Comparison of ENCODE assay signal across 13 cellular contexts in the genomic region with DNA sequence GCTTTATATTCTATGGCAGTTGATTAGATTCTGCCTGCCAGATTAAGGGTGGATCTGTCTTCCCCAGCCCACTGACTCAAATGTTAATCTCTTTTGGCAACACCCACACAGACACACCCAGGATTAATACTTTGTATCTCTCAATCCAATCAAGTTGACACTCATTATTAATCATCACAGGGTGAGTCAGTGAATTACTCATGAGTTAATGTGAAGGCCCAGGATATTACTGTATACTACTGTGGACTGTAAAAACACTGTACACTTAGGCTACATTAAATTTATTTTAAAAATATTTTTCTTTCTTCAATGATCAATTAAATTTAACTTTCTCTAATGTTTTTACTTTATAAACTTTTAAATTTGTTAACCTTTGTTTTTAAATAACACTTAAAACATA.
"Had no signal": no experiment of that assay in that cellular context is flagged by ENCODE, and none has a peak within 500 bp of the region (broad histone marks: within the 10 kb centered on the region; RNA-seq: fewer than 3 reads in every experiment).

No MANE protein-coding gene starts in this region.

- H3K27me3 ChIP-seq: tibial nerve, uterus had no signal

- H3K4me3 ChIP-seq: tibial nerve, uterus had no signal

- H3K27ac ChIP-seq: tibial nerve, uterus had no signal

- DNase-seq: activated CD4-positive, alpha-beta T cell treated with anti-CD3 and anti-CD28 coated beads, Interleukin-2, amount 50 U/mL, for 48 hours; activated CD4-positive, CD25-positive, alpha-beta regulatory T cell treated with anti-CD3 and anti-CD28 coated beads, Interleukin-2, amount 50 U/mL, for 72 hours; activated naive CD4-positive, alpha-beta T cell treated with anti-CD3 and anti-CD28 coated beads for 36 hours; activated naive CD8-positive, alpha-beta T cell treated with anti-CD3 and anti-CD28 coated beads, Interleukin-2, amount 50 U/mL, for 24 hours; aorta; endodermal cell; glutamatergic neuron; stimulated activated CD4-positive, alpha-beta T cell treated with anti-CD3 and anti-CD28 coated beads, Interleukin-4, amount 100 ng/mL, for 1 hour; stimulated activated naive B cell treated with anti-CD40 and anti-IgM and Interleukin-4, amounts not matched to agents 10 μg/mL and 1 μg/mL and 100 μg/mL, for 72 hours; substantia nigra; uterus had no signal

- H3K4me1 ChIP-seq: tibial nerve, uterus had no signal

- H3K9me3 ChIP-seq: tibial nerve, uterus had no signal

- ATAC-seq: activated naive CD8-positive, alpha-beta T cell treated with anti-CD3 and anti-CD28 coated beads, Interleukin-2, amount 50 U/mL, for 24 hours; natural killer cell treated with Interleukin-12 subunit alpha and Interleukin-12 subunit beta and Interleukin-15 and Interleukin-18, amount 100 ng/mL, for 72 hours; stimulated activated naive B cell treated with anti-CD40 and anti-IgM and Interleukin-4, amounts not matched to agents 10 μg/mL and 1 μg/mL and 100 μg/mL, for 72 hours had no signal

- H3K36me3 ChIP-seq: tibial nerve, uterus had no signal
